8 cellular contexts compared by ENCODE assay signal in genomic region chr9:34072868-34073590, GRCh38. TPM values are rescaled to one million over a fixed set of nuclear protein-coding genes. Genes with fewer than 3 reads are reported as not detected.
DNase-seq lines count a peak whose midpoint lies in the region; ATAC-seq and TF ChIP-seq lines count a peak whose summit lies in the region.

No MANE protein-coding gene starts in this region.

- no peak overlapping the region for H3K4me2 ChIP-seq in OCI-LY3 (ENCODE audit: low read length)

- H3K4me1 Mint-ChIP-seq in T-helper 2 cell treated with Interferon-gamma antibody and Interleukin-4, amounts not matched to agents 5 μg/mL and 100 μg/mL, for 36 hours (ENCODE audit: low read depth) = peaks cover 1% of the 10 kb centered on the region

- no peak overlapping the region for H3K27ac ChIP-seq in OCI-LY3 (ENCODE audit: low read length)
- peak overlapping the region in 3 of 4 donors; percentile 55 to 68 (median 61) for H3K27ac ChIP-seq in gastroesophageal sphincter

- H3K4me3 ChIP-seq in OCI-LY3 (ENCODE audit: low read length) = no peak overlapping the region
- H3K4me3 ChIP-seq in gastroesophageal sphincter = no peak overlapping the region
- H3K4me3 ChIP-seq in BE2C (ENCODE audit: low read depth, low read length) = no peak overlapping the region

- H3K27me3 Mint-ChIP-seq in T-helper 2 cell treated with Interferon-gamma antibody and Interleukin-4, amounts not matched to agents 5 μg/mL and 100 μg/mL, for 36 hours (ENCODE audit: low read depth) = no peaks in the 10 kb centered on the region

- WGBS in gastroesophageal sphincter (ENCODE audit: low coverage in 1 of 2), 2 donors = 35 to 49% methylated on average over 2 to 4 of the region's 5 CpGs

- intact Hi-C loops in sciatic nerve (cut with DNase I) = no loop called here

- H3K9me3 Mint-ChIP-seq in T-helper 2 cell treated with Interferon-gamma antibody and Interleukin-4, amounts not matched to agents 5 μg/mL and 100 μg/mL, for 36 hours = no peaks in the 10 kb centered on the region

- H3K27ac Mint-ChIP-seq in T-helper 2 cell treated with Interferon-gamma antibody and Interleukin-4, amounts not matched to agents 5 μg/mL and 100 μg/mL, for 36 hours = no peak overlapping the region

- H4K20me1 ChIP-seq in OCI-LY3 (ENCODE audit: insufficient read depth, low read length) = no peaks in the 10 kb centered on the region

- ATAC-seq in gastroesophageal sphincter = peak; percentile 87
- ATAC-seq in sciatic nerve = peak; percentile 41

- H3K4me1 ChIP-seq in OCI-LY3 (ENCODE audit: low read length) = no peaks in the 10 kb centered on the region
- peaks cover 0 to 21% (median 6%) of the 10 kb centered on the region in 3 donors for H3K4me1 ChIP-seq in gastroesophageal sphincter
- no peaks in the 10 kb centered on the region for H3K4me1 ChIP-seq in BE2C

- H3K9me3 ChIP-seq in OCI-LY3 (ENCODE audit: insufficient read depth, low read length) (no peaks in the 10 kb centered on the region), gastroesophageal sphincter (no peaks in the 10 kb centered on the region), BE2C (no peaks in the 10 kb centered on the region)

- no peak for TF ChIP-seq EP300 in gastroesophageal sphincter (IDR thresholded peaks at IDR 0.05)

- H3K79me2 ChIP-seq in OCI-LY3 (ENCODE audit: low read length) = no peaks in the 10 kb centered on the region

- H3K27me3 ChIP-seq in OCI-LY3 (ENCODE audit: low read depth, low read length) = no peaks in the 10 kb centered on the region
- no peaks in the 10 kb centered on the region for H3K27me3 ChIP-seq in gastroesophageal sphincter
- H3K27me3 ChIP-seq in BE2C = no peaks in the 10 kb centered on the region

- TF ChIP-seq POLR2A in gastroesophageal sphincter (IDR thresholded peaks at IDR 0.05) = no peak

- no peaks in the 10 kb centered on the region for H3K36me3 Mint-ChIP-seq in T-helper 2 cell treated with Interferon-gamma antibody and Interleukin-4, amounts not matched to agents 5 μg/mL and 100 μg/mL, for 36 hours (ENCODE audit: low read depth)

- peak; percentile 81 for DNase-seq in GM03348 (ENCODE audit: low spot score)
- DNase-seq in sciatic nerve (ENCODE audit: low spot score) = no peak
- no peak for DNase-seq in activated CD4-positive, alpha-beta T cell treated with anti-CD3 and anti-CD28 coated beads for 4 hours
- DNase-seq in hippocampal formation (lab: John Stamatoyannopoulos, UW) = no peak
- DNase-seq in T-helper 2 cell treated with Interferon-gamma antibody and Interleukin-4, amounts not matched to agents 5 μg/mL and 100 μg/mL, for 36 hours (ENCODE audit: low spot score) = no peak
- no peak for DNase-seq in BE2C

- no peak overlapping the region for H3K9ac ChIP-seq in OCI-LY3 (ENCODE audit: low read length)

- no peak overlapping the region for H3K4me3 Mint-ChIP-seq in T-helper 2 cell treated with Interferon-gamma antibody and Interleukin-4, amounts not matched to agents 5 μg/mL and 100 μg/mL, for 36 hours

- no peaks in the 10 kb centered on the region for H3K36me3 ChIP-seq in OCI-LY3 (replicated peaks; ENCODE audit: low read depth, low read length)
- H3K36me3 ChIP-seq in gastroesophageal sphincter = no peaks in the 10 kb centered on the region
- no peaks in the 10 kb centered on the region for H3K36me3 ChIP-seq in BE2C

- H2AFZ ChIP-seq in OCI-LY3 (ENCODE audit: low read depth, low read length) = peak overlapping the region; percentile 37

- TF ChIP-seq CTCF in OCI-LY3 (IDR thresholded peaks at IDR 0.05; ENCODE audit: low read depth, low read length) = no peak
- no peak for TF ChIP-seq CTCF in gastroesophageal sphincter (IDR thresholded peaks at IDR 0.05)
- TF ChIP-seq CTCF in BE2C (IDR thresholded peaks at IDR 0.05; ENCODE audit: low read depth, low read length) = no peak

RNA-seq across cellular contexts. Expression of gene UBAP2, which starts 24.3 kb away (rescaled TPM):
- total RNA-seq in gastroesophageal sphincter = 10 to 100 TPM; 27.5 to 41.5 (median 32.8) TPM
- 54.0 TPM for total RNA-seq in sciatic nerve
- 18.7 TPM for polyA plus RNA-seq in BE2C (2012; ENCODE audit: insufficient read depth, insufficient read length, low read depth)

RNA-seq across cellular contexts. Expression of gene DCAF12, which starts 53.5 kb away (rescaled TPM):
- total RNA-seq in gastroesophageal sphincter = 10 to 100 TPM; 17.0 to 27.5 (median 24.4) TPM
- total RNA-seq in sciatic nerve = 54.9 TPM
- polyA plus RNA-seq in BE2C (2012; ENCODE audit: insufficient read depth, insufficient read length, low read depth) = 21.9 TPM
